ENCODE assay signal across 37 cellular contexts in the genomic region with DNA sequence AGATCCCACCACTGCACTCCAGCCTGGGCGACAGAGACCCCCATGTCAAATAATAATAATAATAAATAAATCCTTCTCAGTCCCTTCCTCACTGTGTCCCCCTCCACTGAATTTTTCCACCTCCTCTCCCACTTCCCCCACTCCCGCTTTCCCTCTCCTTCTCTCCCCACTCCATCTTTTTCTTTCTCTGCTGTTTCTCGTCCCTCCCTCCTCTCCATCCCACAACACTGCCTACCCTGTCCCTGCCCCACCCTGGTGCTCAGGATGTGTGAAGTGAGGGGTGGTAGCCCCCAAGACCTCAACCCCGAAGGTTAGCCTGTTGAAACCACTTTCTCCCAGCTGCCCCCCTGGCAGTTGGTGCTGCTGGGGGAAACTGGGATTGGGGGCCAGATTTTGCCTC. TPM values are rescaled to one million over a fixed set of nuclear protein-coding genes. Genes with fewer than 3 reads are reported as not detected.
"Had no signal": no experiment of that assay in that cellular context is flagged by ENCODE, and none has a peak within 500 bp of the region (broad histone marks: within the 10 kb centered on the region; RNA-seq: fewer than 3 reads in every experiment).

No MANE protein-coding gene starts in this region.

- H3K9me3 ChIP-seq: adrenal gland, body of pancreas, breast epithelium had no signal

- H3K4me3 ChIP-seq: adrenal gland, body of pancreas, breast epithelium had no signal

- ATAC-seq: activated CD8-positive, alpha-beta T cell treated with anti-CD3 and anti-CD28 coated beads for 36 hours; activated naive CD4-positive, alpha-beta T cell treated with anti-CD3 and anti-CD28 coated beads, Interleukin-2, amount 50 U/mL, for 72 hours; activated T-cell treated with anti-CD3 and anti-CD28 coated beads, Interleukin-2, amount 50 U/mL, for 4 hours; activated T-cell treated with anti-CD3 and anti-CD28 coated beads, Interleukin-2, amount 50 U/mL, for 72 hours; activated T-helper 17 cell treated with anti-CD3 and anti-CD28 coated beads, Interleukin-2, amount 50 U/mL, for 72 hours; body of pancreas had no signal

- DNase-seq: activated B cell treated with CpG ODN at 0.5 μM for 24 hours; activated CD4-positive, alpha-beta memory T cell treated with anti-CD3 and anti-CD28 coated beads for 36 hours; activated CD4-positive, alpha-beta T cell treated with anti-CD3 and anti-CD28 coated beads for 4 hours; activated CD4-positive, alpha-beta T cell treated with anti-CD3 and anti-CD28 coated beads, Interleukin-2, amount 10 ng/mL, durations not matched to agents 24 days and 14 days; activated CD4-positive, alpha-beta T cell treated with anti-CD3 and anti-CD28 coated beads, Interleukin-2, amount 50 U/mL, for 1 hour; activated CD4-positive, alpha-beta T cell treated with anti-CD3 and anti-CD28 coated beads, Interleukin-2, amount 50 U/mL, for 4 hours; activated CD4-positive, CD25-positive, alpha-beta regulatory T cell treated with anti-CD3 and anti-CD28 coated beads, Interleukin-2, amount 50 U/mL, for 72 hours; activated CD8-positive, alpha-beta memory T cell treated with anti-CD3 and anti-CD28 coated beads, Interleukin-2, amount 50 U/mL, for 4 hours; activated CD8-positive, alpha-beta T cell treated with anti-CD3 and anti-CD28 coated beads for 36 hours; activated effector memory CD4-positive, alpha-beta T cell treated with anti-CD3 and anti-CD28 coated beads, Interleukin-2, amount 50 U/mL, for 16 hours; activated gamma-delta T cell treated with Interleukin-2 at 50 U/mL for 16 hours; activated naive CD4-positive, alpha-beta T cell; activated naive CD4-positive, alpha-beta T cell treated with anti-CD3 and anti-CD28 coated beads for 36 hours; activated naive CD4-positive, alpha-beta T cell treated with anti-CD3 and anti-CD28 coated beads, Interleukin-2, amount 50 U/mL, for 16 hours; activated naive CD8-positive, alpha-beta T cell treated with anti-CD3 and anti-CD28 coated beads for 36 hours; activated T-cell treated with anti-CD3 and anti-CD28 coated beads for 4 hours; activated T-cell treated with anti-CD3 and anti-CD28 coated beads, Interleukin-2, amount 50 U/mL, for 1 hour; activated T-cell treated with anti-CD3 and anti-CD28 coated beads, Interleukin-2, amount 50 U/mL, for 4 hours; activated T-cell treated with anti-CD3 and anti-CD28 coated beads, Interleukin-2, amount 50 U/mL, for 72 hours; adrenal gland; amniotic stem cell; body of pancreas; brain microvascular endothelial cell; T-helper 1 cell; T-helper 2 cell; T-helper 9 cell had no signal

- H3K36me3 Mint-ChIP-seq: activated CD4-positive, alpha-beta memory T cell treated with anti-CD3 and anti-CD28 coated beads for 36 hours; activated naive CD4-positive, alpha-beta T cell treated with anti-CD3 and anti-CD28 coated beads, Interleukin-2, amount 50 U/mL, for 72 hours; activated naive CD8-positive, alpha-beta T cell treated with anti-CD3 and anti-CD28 coated beads for 36 hours had no signal

- H3K27ac ChIP-seq: adrenal gland, body of pancreas, brain microvascular endothelial cell, breast epithelium, VCaP had no signal

- H3K4me1 ChIP-seq: adrenal gland, body of pancreas, breast epithelium had no signal

- H3K9me3 Mint-ChIP-seq: activated B cell treated with CpG ODN at 0.5 μM for 24 hours; activated CD4-positive, alpha-beta memory T cell treated with anti-CD3 and anti-CD28 coated beads for 36 hours; activated CD8-positive, alpha-beta T cell treated with anti-CD3 and anti-CD28 coated beads for 36 hours; activated naive CD4-positive, alpha-beta T cell treated with anti-CD3 and anti-CD28 coated beads for 36 hours; activated naive CD8-positive, alpha-beta T cell treated with anti-CD3 and anti-CD28 coated beads for 36 hours; activated T-cell treated with anti-CD3 and anti-CD28 coated beads, Interleukin-2, amount 50 U/mL, for 4 hours; activated T-helper 1 cell treated with anti-CD3 and anti-CD28 coated beads, Interleukin-12 subunit alpha, Interleukin-12 subunit beta, Interleukin-2, Interleukin-4 antibody, amounts not matched to agents 30 ng/mL and 10 ng/mL and 1 ng/mL, durations not matched to agents 14 hours and 24 hours and 36 hours; activated T-helper 17 cell treated with anti-CD3 and anti-CD28 coated beads, Interleukin-2, amount 50 U/mL, for 72 hours; central memory CD8-positive, alpha-beta T cell; T-helper 1 cell treated with Interleukin-12 subunit alpha and Interleukin-12 subunit beta and Interleukin-4 antibody, amounts not matched to agents 30 μg/mL and 1 μg/mL, for 36 hours; T-helper 2 cell treated with Interferon-gamma antibody and Interleukin-4, amounts not matched to agents 5 μg/mL and 100 μg/mL, for 36 hours had no signal

- H3K36me3 ChIP-seq: adrenal gland, brain microvascular endothelial cell, breast epithelium had no signal

- H3K27ac Mint-ChIP-seq: activated B cell treated with CpG ODN at 0.5 μM for 24 hours; activated CD4-positive, alpha-beta memory T cell treated with anti-CD3 and anti-CD28 coated beads for 36 hours; activated CD4-positive, alpha-beta T cell treated with anti-CD3 and anti-CD28 coated beads, Interleukin-2, amount 10 ng/mL, durations not matched to agents 24 days and 14 days; activated CD8-positive, alpha-beta T cell treated with anti-CD3 and anti-CD28 coated beads for 36 hours; activated naive CD4-positive, alpha-beta T cell treated with anti-CD3 and anti-CD28 coated beads for 36 hours; activated naive CD4-positive, alpha-beta T cell treated with anti-CD3 and anti-CD28 coated beads, Interleukin-2, amount 50 U/mL, for 72 hours; activated naive CD8-positive, alpha-beta T cell treated with anti-CD3 and anti-CD28 coated beads for 36 hours; activated T-cell treated with anti-CD3 and anti-CD28 coated beads, Interleukin-2, amount 50 U/mL, for 72 hours; activated T-helper 1 cell treated with anti-CD3 and anti-CD28 coated beads, Interleukin-12 subunit alpha, Interleukin-12 subunit beta, Interleukin-2, Interleukin-4 antibody, amounts not matched to agents 30 ng/mL and 10 ng/mL and 1 ng/mL, durations not matched to agents 14 hours and 24 hours and 36 hours; activated T-helper 17 cell treated with anti-CD3 and anti-CD28 coated beads, Interleukin-2, amount 50 U/mL, for 72 hours; T-helper 1 cell treated with Interleukin-12 subunit alpha and Interleukin-12 subunit beta and Interleukin-4 antibody, amounts not matched to agents 30 μg/mL and 1 μg/mL, for 36 hours; T-helper 2 cell treated with Interferon-gamma antibody and Interleukin-4, amounts not matched to agents 5 μg/mL and 100 μg/mL, for 36 hours had no signal

- H3K4me3 Mint-ChIP-seq: activated B cell treated with CpG ODN at 0.5 μM for 24 hours; activated CD4-positive, alpha-beta memory T cell treated with anti-CD3 and anti-CD28 coated beads for 36 hours; activated CD4-positive, alpha-beta T cell treated with anti-CD3 and anti-CD28 coated beads, Interleukin-2, amount 10 ng/mL, durations not matched to agents 24 days and 14 days; activated CD8-positive, alpha-beta T cell treated with anti-CD3 and anti-CD28 coated beads for 36 hours; activated naive CD4-positive, alpha-beta T cell treated with anti-CD3 and anti-CD28 coated beads for 36 hours; activated naive CD8-positive, alpha-beta T cell treated with anti-CD3 and anti-CD28 coated beads for 36 hours; activated T-cell treated with anti-CD3 and anti-CD28 coated beads, Interleukin-2, amount 50 U/mL, for 4 hours; activated T-cell treated with anti-CD3 and anti-CD28 coated beads, Interleukin-2, amount 50 U/mL, for 72 hours; activated T-helper 1 cell treated with anti-CD3 and anti-CD28 coated beads, Interleukin-12 subunit alpha, Interleukin-12 subunit beta, Interleukin-2, Interleukin-4 antibody, amounts not matched to agents 30 ng/mL and 10 ng/mL and 1 ng/mL, durations not matched to agents 14 hours and 24 hours and 36 hours; activated T-helper 17 cell treated with anti-CD3 and anti-CD28 coated beads, Interleukin-2, amount 50 U/mL, for 72 hours; central memory CD8-positive, alpha-beta T cell; T-helper 1 cell treated with Interleukin-12 subunit alpha and Interleukin-12 subunit beta and Interleukin-4 antibody, amounts not matched to agents 30 μg/mL and 1 μg/mL, for 36 hours; T-helper 2 cell treated with Interferon-gamma antibody and Interleukin-4, amounts not matched to agents 5 μg/mL and 100 μg/mL, for 36 hours had no signal

- H3K4me1 Mint-ChIP-seq: activated B cell treated with CpG ODN at 0.5 μM for 24 hours; activated CD4-positive, alpha-beta T cell treated with anti-CD3 and anti-CD28 coated beads, Interleukin-2, amount 10 ng/mL, durations not matched to agents 24 days and 14 days; activated naive CD8-positive, alpha-beta T cell treated with anti-CD3 and anti-CD28 coated beads for 36 hours; activated T-helper 17 cell treated with anti-CD3 and anti-CD28 coated beads, Interleukin-2, amount 50 U/mL, for 72 hours; central memory CD8-positive, alpha-beta T cell had no signal

RNA-seq across cellular contexts. Expression of gene STH, which starts 34.4 kb away (rescaled TPM):
- total RNA-seq: activated B cell treated with CpG ODN at 0.5 μM for 24 hours; activated CD4-positive, alpha-beta memory T cell treated with anti-CD3 and anti-CD28 coated beads for 36 hours; activated CD4-positive, alpha-beta T cell treated with anti-CD3 and anti-CD28 coated beads, Interleukin-2, amount 10 ng/mL, durations not matched to agents 24 days and 14 days; activated CD8-positive, alpha-beta memory T cell treated with anti-CD3 and anti-CD28 coated beads for 36 hours; activated CD8-positive, alpha-beta T cell treated with anti-CD3 and anti-CD28 coated beads for 36 hours; activated naive CD4-positive, alpha-beta T cell treated with anti-CD3 and anti-CD28 coated beads for 36 hours; activated naive CD4-positive, alpha-beta T cell treated with anti-CD3 and anti-CD28 coated beads, Interleukin-2, amount 50 U/mL, for 72 hours; activated naive CD8-positive, alpha-beta T cell treated with anti-CD3 and anti-CD28 coated beads for 36 hours; activated T-cell treated with anti-CD3 and anti-CD28 coated beads, Interleukin-2, amount 50 U/mL, for 4 hours; activated T-cell treated with anti-CD3 and anti-CD28 coated beads, Interleukin-2, amount 50 U/mL, for 72 hours; activated T-helper 1 cell treated with anti-CD3 and anti-CD28 coated beads, Interleukin-12 subunit alpha, Interleukin-12 subunit beta, Interleukin-2, Interleukin-4 antibody, amounts not matched to agents 30 ng/mL and 10 ng/mL and 1 ng/mL, durations not matched to agents 14 hours and 24 hours and 36 hours; activated T-helper 17 cell treated with anti-CD3 and anti-CD28 coated beads, Interleukin-2, amount 50 U/mL, for 72 hours; adrenal gland; aorta; astrocyte; body of pancreas; breast epithelium had no signal
